In the genomic region with DNA sequence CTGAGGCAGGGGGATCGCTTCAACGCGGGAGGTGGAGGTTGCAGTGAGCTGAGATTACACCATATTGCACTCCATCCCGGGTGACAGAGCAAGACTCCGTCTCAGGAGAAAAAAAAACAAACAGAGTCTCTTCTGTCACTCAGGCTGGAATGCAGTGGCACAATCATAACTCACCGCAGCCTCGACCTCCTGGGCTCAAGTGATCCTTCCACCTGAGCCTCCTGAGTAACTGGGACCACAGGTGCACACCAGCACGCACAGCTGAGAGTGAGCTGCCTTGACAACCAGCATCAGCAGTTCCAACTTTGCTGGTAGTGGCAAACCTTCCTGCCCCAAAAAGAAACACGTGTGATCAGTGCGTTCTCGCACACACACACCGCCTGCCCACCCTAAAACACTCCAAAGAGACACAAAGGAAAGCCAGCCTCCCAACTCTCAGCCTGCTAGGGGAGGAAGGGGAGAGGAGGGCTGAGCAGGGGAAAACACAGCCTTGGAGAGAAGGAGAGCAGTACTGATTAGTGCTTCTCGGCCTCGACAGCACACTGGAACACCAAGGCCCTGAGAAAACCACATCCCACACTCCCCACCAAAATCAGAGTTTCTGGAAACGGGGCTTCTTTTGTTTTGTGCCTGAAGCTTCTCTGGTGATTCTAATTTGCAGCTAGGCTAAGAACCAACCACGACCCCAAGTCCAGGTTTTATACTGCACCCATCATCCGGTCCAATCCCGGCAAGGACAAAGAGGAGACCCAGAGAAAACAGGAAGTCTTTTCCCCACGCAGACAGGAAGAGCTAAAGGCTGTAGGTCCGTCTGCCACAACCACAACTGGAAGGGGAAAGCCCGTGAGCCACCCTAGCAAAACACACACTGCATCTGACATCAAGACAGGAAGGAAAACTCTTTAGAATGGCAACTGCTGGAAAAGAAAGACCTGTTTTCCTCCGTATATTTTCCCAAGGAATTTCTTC, we compare ENCODE assay signal across 1 cellular context.
TF ChIP-seq lines count a peak whose summit lies in the region.

No MANE protein-coding gene starts in this region.

TF ChIP-seq in GM12878, 131 proteins besides CTCF, POLR2A, EP300 and RAD21 (continued from another document):
- TF ChIP-seq, protein P1, sequence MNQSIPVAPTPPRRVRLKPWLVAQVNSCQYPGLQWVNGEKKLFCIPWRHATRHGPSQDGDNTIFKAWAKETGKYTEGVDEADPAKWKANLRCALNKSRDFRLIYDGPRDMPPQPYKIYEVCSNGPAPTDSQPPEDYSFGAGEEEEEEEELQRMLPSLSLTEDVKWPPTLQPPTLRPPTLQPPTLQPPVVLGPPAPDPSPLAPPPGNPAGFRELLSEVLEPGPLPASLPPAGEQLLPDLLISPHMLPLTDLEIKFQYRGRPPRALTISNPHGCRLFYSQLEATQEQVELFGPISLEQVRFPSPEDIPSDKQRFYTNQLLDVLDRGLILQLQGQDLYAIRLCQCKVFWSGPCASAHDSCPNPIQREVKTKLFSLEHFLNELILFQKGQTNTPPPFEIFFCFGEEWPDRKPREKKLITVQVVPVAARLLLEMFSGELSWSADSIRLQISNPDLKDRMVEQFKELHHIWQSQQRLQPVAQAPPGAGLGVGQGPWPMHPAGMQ (IDR thresholded peaks at IDR 0.05; ENCODE audit: borderline replicate concordance) = no peak
- TF ChIP-seq IKZF1 (conservative IDR thresholded peaks at IDR 0.05) (peak; percentile 57), BMI1 (IDR thresholded peaks at IDR 0.05; ENCODE audit: borderline replicate concordance) (no peak), SPI1 (IDR thresholded peaks at IDR 0.05; ENCODE audit: borderline replicate concordance, insufficient read depth, low read depth, low read length) (peak; percentile 77), EED (IDR thresholded peaks at IDR 0.05; ENCODE audit: low read depth) (peak; percentile 50; the same call in 1 of the 2 replicates), ZBED1 (IDR thresholded peaks at IDR 0.05; ENCODE audit: borderline replicate concordance) (no peak), ATF7 (IDR thresholded peaks at IDR 0.05; ENCODE audit: low read depth) (no peak), RUNX3 (IDR thresholded peaks at IDR 0.05; ENCODE audit: low read length) (peak; percentile 60), IKZF2 (IDR thresholded peaks at IDR 0.05) (peak; percentile 57 to 70), RELB (IDR thresholded peaks at IDR 0.05; ENCODE audit: low read depth) (0 out of 2 replicates have a peak, but pooled peaks have one; percentile 22), TBL1XR1 (IDR thresholded peaks at IDR 0.05; ENCODE audit: low read depth, low read length) (no peak)
- TF ChIP-seq, protein P2, sequence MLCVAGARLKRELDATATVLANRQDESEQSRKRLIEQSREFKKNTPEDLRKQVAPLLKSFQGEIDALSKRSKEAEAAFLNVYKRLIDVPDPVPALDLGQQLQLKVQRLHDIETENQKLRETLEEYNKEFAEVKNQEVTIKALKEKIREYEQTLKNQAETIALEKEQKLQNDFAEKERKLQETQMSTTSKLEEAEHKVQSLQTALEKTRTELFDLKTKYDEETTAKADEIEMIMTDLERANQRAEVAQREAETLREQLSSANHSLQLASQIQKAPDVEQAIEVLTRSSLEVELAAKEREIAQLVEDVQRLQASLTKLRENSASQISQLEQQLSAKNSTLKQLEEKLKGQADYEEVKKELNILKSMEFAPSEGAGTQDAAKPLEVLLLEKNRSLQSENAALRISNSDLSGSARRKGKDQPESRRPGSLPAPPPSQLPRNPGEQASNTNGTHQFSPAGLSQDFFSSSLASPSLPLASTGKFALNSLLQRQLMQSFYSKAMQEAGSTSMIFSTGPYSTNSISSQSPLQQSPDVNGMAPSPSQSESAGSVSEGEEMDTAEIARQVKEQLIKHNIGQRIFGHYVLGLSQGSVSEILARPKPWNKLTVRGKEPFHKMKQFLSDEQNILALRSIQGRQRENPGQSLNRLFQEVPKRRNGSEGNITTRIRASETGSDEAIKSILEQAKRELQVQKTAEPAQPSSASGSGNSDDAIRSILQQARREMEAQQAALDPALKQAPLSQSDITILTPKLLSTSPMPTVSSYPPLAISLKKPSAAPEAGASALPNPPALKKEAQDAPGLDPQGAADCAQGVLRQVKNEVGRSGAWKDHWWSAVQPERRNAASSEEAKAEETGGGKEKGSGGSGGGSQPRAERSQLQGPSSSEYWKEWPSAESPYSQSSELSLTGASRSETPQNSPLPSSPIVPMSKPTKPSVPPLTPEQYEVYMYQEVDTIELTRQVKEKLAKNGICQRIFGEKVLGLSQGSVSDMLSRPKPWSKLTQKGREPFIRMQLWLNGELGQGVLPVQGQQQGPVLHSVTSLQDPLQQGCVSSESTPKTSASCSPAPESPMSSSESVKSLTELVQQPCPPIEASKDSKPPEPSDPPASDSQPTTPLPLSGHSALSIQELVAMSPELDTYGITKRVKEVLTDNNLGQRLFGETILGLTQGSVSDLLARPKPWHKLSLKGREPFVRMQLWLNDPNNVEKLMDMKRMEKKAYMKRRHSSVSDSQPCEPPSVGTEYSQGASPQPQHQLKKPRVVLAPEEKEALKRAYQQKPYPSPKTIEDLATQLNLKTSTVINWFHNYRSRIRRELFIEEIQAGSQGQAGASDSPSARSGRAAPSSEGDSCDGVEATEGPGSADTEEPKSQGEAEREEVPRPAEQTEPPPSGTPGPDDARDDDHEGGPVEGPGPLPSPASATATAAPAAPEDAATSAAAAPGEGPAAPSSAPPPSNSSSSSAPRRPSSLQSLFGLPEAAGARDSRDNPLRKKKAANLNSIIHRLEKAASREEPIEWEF (IDR thresholded peaks at IDR 0.05; ENCODE audit: insufficient replicate concordance, low read depth, low read length) = no peak
